Comparison of ENCODE assay signal across 1 cellular context in the genomic region with DNA sequence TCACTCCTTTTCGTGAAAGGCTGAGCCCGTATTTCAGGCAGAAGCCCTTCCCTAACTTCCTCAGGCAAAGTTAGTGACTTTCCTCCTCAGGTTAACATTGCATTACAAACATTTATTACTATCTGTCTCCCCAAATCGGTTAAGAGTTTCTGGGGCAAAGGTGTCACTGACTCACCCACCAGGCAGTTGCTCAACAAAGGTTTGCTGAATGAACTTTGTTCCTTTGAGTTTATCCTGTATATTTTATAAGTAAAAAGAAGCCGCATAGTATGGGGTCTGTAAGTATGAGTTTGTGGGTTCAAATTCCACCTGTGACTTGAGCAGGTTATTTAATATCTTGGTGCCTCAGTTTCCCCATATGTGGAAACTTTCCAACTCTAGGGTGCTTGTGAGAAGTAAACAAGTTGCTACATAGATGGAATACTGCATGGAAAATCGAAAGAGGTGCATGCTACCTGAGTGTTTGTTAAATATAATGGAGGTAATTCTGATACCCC.
TF ChIP-seq lines count a peak whose summit lies in the region.

No MANE protein-coding gene starts in this region.

TF ChIP-seq in HepG2, 621 proteins besides CTCF, POLR2A, EP300 and RAD21 (continued from another document):
- TF ChIP-seq ZNF232 (CRISPR knock-in tag; IDR thresholded peaks at IDR 0.05; ENCODE audit: borderline replicate concordance) (no peak), ZSCAN22 (CRISPR knock-in tag; IDR thresholded peaks at IDR 0.05) (no peak), DPF2 (CRISPR knock-in tag; IDR thresholded peaks at IDR 0.05; ENCODE audit: borderline replicate concordance, low read depth) (no peak; the same call in 1 of the 2 replicates), ZBTB7A (CRISPR knock-in tag; IDR thresholded peaks at IDR 0.05) (no peak), NFIC (IDR thresholded peaks at IDR 0.05; ENCODE audit: low read length) (peak; percentile 65; the same call in 1 of the 2 replicates), FOSL1 (CRISPR knock-in tag; IDR thresholded peaks at IDR 0.05; ENCODE audit: borderline replicate concordance) (peak; percentile 88; the same call in 1 of the 2 replicates), ZNF619 (CRISPR knock-in tag; IDR thresholded peaks at IDR 0.05) (no peak), TBP (CRISPR knock-in tag; IDR thresholded peaks at IDR 0.05) (no peak), HES4 (CRISPR knock-in tag; IDR thresholded peaks at IDR 0.05; ENCODE audit: borderline replicate concordance) (no peak), ZNF230 (CRISPR knock-in tag; IDR thresholded peaks at IDR 0.05) (no peak), ZNF570 (CRISPR knock-in tag; IDR thresholded peaks at IDR 0.05; ENCODE audit: borderline replicate concordance) (no peak), HDAC6 (IDR thresholded peaks at IDR 0.05; ENCODE audit: low read depth, low read length) (no peak), SAFB2 (CRISPR knock-in tag; IDR thresholded peaks at IDR 0.05; ENCODE audit: borderline replicate concordance, low read depth) (no peak), BCL6 (CRISPR knock-in tag; IDR thresholded peaks at IDR 0.05) (0 out of 2 replicates have a peak, but pooled peaks have one; percentile 20), GATAD2A (CRISPR knock-in tag; IDR thresholded peaks at IDR 0.05) (peak; percentile 91), HIVEP1 (CRISPR knock-in tag; IDR thresholded peaks at IDR 0.05) (no peak), ZBTB7B (CRISPR knock-in tag; IDR thresholded peaks at IDR 0.05) (peak; percentile 45; the same call in 1 of the 2 replicates), TARDBP (CRISPR knock-in tag; IDR thresholded peaks at IDR 0.05) (peak; percentile 44; the same call in 1 of the 2 replicates), MEIS2 (CRISPR knock-in tag; IDR thresholded peaks at IDR 0.05) (no peak), RCOR2 (CRISPR knock-in tag; IDR thresholded peaks at IDR 0.05) (no peak), ZMYM2 (CRISPR knock-in tag; IDR thresholded peaks at IDR 0.05) (no peak), JUN (CRISPR knock-in tag; IDR thresholded peaks at IDR 0.05) (peak; percentile 74; the same call in 1 of the 2 replicates), EHMT2 (IDR thresholded peaks at IDR 0.05; ENCODE audit: borderline replicate concordance, low read depth, low read length) (peak; percentile 64; the same call in 1 of the 2 replicates), CREB1 (IDR thresholded peaks at IDR 0.05) (no peak), CREB1 (CRISPR knock-in tag; IDR thresholded peaks at IDR 0.05) (peak; percentile 52), RXRA (CRISPR knock-in tag; IDR thresholded peaks at IDR 0.05) (peak; percentile 76; the same call in 1 of the 2 replicates), HDAC2 (CRISPR knock-in tag; IDR thresholded peaks at IDR 0.05) (peak; percentile 30; the same call in 1 of the 2 replicates), ZNF432 (CRISPR knock-in tag; IDR thresholded peaks at IDR 0.05; ENCODE audit: borderline replicate concordance) (no peak), PHF20 (CRISPR knock-in tag; IDR thresholded peaks at IDR 0.05) (no peak), POGZ (CRISPR knock-in tag; IDR thresholded peaks at IDR 0.05) (peak; percentile 62), GATAD1 (CRISPR knock-in tag; IDR thresholded peaks at IDR 0.05) (no peak), ZNF563 (CRISPR knock-in tag; IDR thresholded peaks at IDR 0.05) (no peak), KDM5A (IDR thresholded peaks at IDR 0.05; ENCODE audit: borderline replicate concordance, low read length) (no peak)
- TF ChIP-seq, protein P1, sequence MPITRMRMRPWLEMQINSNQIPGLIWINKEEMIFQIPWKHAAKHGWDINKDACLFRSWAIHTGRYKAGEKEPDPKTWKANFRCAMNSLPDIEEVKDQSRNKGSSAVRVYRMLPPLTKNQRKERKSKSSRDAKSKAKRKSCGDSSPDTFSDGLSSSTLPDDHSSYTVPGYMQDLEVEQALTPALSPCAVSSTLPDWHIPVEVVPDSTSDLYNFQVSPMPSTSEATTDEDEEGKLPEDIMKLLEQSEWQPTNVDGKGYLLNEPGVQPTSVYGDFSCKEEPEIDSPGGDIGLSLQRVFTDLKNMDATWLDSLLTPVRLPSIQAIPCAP (CRISPR knock-in tag; IDR thresholded peaks at IDR 0.05; ENCODE audit: low read depth): no peak
- TF ChIP-seq, protein P2, sequence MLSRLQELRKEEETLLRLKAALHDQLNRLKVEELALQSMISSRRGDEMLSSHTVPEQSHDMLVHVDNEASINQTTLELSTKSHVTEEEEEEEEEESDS (CRISPR knock-in tag; IDR thresholded peaks at IDR 0.05; ENCODE audit: borderline replicate concordance): no peak
- TF ChIP-seq, protein P3, sequence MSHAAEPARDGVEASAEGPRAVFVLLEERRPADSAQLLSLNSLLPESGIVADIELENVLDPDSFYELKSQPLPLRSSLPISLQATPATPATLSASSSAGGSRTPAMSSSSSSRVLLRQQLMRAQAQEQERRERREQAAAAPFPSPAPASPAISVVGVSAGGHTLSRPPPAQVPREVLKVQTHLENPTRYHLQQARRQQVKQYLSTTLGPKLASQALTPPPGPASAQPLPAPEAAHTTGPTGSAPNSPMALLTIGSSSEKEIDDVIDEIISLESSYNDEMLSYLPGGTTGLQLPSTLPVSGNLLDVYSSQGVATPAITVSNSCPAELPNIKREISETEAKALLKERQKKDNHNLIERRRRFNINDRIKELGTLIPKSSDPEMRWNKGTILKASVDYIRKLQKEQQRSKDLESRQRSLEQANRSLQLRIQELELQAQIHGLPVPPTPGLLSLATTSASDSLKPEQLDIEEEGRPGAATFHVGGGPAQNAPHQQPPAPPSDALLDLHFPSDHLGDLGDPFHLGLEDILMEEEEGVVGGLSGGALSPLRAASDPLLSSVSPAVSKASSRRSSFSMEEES (CRISPR knock-in tag; IDR thresholded peaks at IDR 0.05): no peak
- TF ChIP-seq, protein P4, sequence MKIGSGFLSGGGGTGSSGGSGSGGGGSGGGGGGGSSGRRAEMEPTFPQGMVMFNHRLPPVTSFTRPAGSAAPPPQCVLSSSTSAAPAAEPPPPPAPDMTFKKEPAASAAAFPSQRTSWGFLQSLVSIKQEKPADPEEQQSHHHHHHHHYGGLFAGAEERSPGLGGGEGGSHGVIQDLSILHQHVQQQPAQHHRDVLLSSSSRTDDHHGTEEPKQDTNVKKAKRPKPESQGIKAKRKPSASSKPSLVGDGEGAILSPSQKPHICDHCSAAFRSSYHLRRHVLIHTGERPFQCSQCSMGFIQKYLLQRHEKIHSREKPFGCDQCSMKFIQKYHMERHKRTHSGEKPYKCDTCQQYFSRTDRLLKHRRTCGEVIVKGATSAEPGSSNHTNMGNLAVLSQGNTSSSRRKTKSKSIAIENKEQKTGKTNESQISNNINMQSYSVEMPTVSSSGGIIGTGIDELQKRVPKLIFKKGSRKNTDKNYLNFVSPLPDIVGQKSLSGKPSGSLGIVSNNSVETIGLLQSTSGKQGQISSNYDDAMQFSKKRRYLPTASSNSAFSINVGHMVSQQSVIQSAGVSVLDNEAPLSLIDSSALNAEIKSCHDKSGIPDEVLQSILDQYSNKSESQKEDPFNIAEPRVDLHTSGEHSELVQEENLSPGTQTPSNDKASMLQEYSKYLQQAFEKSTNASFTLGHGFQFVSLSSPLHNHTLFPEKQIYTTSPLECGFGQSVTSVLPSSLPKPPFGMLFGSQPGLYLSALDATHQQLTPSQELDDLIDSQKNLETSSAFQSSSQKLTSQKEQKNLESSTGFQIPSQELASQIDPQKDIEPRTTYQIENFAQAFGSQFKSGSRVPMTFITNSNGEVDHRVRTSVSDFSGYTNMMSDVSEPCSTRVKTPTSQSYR (CRISPR knock-in tag; IDR thresholded peaks at IDR 0.05; ENCODE audit: borderline replicate concordance): no peak
- TF ChIP-seq, protein P5, sequence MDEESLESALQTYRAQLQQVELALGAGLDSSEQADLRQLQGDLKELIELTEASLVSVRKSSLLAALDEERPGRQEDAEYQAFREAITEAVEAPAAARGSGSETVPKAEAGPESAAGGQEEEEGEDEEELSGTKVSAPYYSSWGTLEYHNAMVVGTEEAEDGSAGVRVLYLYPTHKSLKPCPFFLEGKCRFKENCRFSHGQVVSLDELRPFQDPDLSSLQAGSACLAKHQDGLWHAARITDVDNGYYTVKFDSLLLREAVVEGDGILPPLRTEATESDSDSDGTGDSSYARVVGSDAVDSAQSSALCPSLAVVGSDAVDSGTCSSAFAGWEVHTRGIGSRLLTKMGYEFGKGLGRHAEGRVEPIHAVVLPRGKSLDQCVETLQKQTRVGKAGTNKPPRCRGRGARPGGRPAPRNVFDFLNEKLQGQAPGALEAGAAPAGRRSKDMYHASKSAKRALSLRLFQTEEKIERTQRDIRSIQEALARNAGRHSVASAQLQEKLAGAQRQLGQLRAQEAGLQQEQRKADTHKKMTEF (CRISPR knock-in tag; IDR thresholded peaks at IDR 0.05): peak; percentile 64
- TF ChIP-seq, protein P6, sequence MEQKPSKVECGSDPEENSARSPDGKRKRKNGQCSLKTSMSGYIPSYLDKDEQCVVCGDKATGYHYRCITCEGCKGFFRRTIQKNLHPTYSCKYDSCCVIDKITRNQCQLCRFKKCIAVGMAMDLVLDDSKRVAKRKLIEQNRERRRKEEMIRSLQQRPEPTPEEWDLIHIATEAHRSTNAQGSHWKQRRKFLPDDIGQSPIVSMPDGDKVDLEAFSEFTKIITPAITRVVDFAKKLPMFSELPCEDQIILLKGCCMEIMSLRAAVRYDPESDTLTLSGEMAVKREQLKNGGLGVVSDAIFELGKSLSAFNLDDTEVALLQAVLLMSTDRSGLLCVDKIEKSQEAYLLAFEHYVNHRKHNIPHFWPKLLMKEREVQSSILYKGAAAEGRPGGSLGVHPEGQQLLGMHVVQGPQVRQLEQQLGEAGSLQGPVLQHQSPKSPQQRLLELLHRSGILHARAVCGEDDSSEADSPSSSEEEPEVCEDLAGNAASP (CRISPR knock-in tag; IDR thresholded peaks at IDR 0.05; ENCODE audit: borderline replicate concordance): no peak
- TF ChIP-seq, protein P7, sequence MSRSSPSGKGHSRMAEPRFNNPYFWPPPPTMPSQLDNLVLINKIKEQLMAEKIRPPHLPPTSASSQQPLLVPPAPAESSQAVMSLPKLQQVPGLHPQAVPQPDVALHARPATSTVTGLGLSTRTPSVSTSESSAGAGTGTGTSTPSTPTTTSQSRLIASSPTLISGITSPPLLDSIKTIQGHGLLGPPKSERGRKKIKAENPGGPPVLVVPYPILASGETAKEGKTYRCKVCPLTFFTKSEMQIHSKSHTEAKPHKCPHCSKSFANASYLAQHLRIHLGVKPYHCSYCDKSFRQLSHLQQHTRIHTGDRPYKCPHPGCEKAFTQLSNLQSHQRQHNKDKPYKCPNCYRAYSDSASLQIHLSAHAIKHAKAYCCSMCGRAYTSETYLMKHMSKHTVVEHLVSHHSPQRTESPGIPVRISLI (CRISPR knock-in tag; IDR thresholded peaks at IDR 0.05; ENCODE audit: borderline replicate concordance): no peak
